Comparison of ENCODE assay signal across 9 cellular contexts in the genomic region with DNA sequence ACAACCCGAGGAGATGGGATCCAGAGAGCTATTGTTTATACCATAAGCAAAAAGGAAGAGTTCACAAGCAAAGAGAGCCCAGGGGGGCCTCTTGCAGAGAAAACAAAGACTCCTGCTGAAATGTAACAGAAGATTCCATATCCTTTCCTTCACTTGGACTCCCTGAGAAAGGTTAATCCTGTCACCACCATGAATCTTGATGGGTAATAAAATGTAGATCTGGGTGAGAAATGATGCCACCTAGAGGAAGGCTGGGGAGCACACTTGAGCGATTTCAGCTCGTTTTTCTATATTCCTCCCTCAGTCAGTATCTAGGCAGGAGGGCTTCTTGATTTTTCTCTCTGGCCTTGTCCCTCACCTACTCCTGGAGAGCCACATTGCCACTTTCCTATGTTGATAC. TPM values are rescaled to one million over a fixed set of nuclear protein-coding genes. Genes with fewer than 3 reads are reported as not detected.
DNase-seq lines count a peak whose midpoint lies in the region; ATAC-seq, FAIRE-seq and TF ChIP-seq lines count a peak whose summit lies in the region.
"Had no signal": no experiment of that assay in that cellular context is flagged by ENCODE, and none has a peak within 500 bp of the region (broad histone marks: within the 10 kb centered on the region; RNA-seq: fewer than 3 reads in every experiment).

No MANE protein-coding gene starts in this region.

- TF ChIP-seq EP300 in transverse colon (IDR thresholded peaks at IDR 0.05; ENCODE audit: low read depth), result no peak

- no peaks in the 10 kb centered on the region for H3K27me3 Mint-ChIP-seq in activated T-cell treated with anti-CD3 and anti-CD28 coated beads, Interleukin-2, amount 50 U/mL, for 4 hours (ENCODE audit: low read depth)

- no peaks in the 10 kb centered on the region for H3K79me2 ChIP-seq in endothelial cell of umbilical vein (ENCODE audit: control insufficient read depth, insufficient read depth, low read length)

- 22 to 25% methylated on average over 3 of the region's 3 CpGs for WGBS in heart right ventricle, 2 donors
- 18% methylated on average over 3 of the region's 3 CpGs; no CpG with 5 or more reads in 1 of the 2 donors for WGBS in transverse colon (ENCODE audit: low coverage in 1 of 2), 2 donors
- WGBS in aorta, 2 donors, result 21 to 23% methylated on average over 3 of the region's 3 CpGs

- H3K36me3 Mint-ChIP-seq in activated T-cell treated with anti-CD3 and anti-CD28 coated beads, Interleukin-2, amount 50 U/mL, for 4 hours (ENCODE audit: insufficient read depth), result peaks cover 6% of the 10 kb centered on the region

- H3K4me2 ChIP-seq in endothelial cell of umbilical vein (ENCODE audit: insufficient read depth, low read length), result no peak overlapping the region

- H3K36me3 ChIP-seq in heart right ventricle (peaks cover 0 to 9% (median 0%) of the 10 kb centered on the region in 9 donors), endothelial cell of umbilical vein (ENCODE audit: control insufficient read depth in 2 of 2, extremely low read depth in 1 of 2, insufficient read depth in 2 of 2, low read length in 2 of 2) (no peaks in the 10 kb centered on the region), transverse colon (no peaks in the 10 kb centered on the region), aorta (ENCODE audit: control insufficient read depth in 1 of 2, insufficient read depth in 2 of 2, low read length in 1 of 2) (no peaks in the 10 kb centered on the region)

- H3K9me3 ChIP-seq in heart right ventricle (no peaks in the 10 kb centered on the region), endothelial cell of umbilical vein (replicated peaks; ENCODE audit: control insufficient read depth, insufficient read depth, low read length) (no peaks in the 10 kb centered on the region), transverse colon (no peaks in the 10 kb centered on the region), aorta (ENCODE audit: control insufficient read depth, low read length) (no peaks in the 10 kb centered on the region)

- intact Hi-C loops in heart right ventricle (cut with DNase I), result loop anchor here in 2 of 10 donors (2.0 to 10.0 kb wide), 2 partner anchors 148 to 150 kb away; partner anchors contain the start of gene GUCY2F (in 1 of the 2)
- intact Hi-C loops in cardiac septum (cut with DNase I), result loop anchor here (10.0 kb wide), 1 partner anchor 100 kb away; the partner anchor contains the start of gene NXT2
- intact Hi-C loops in endothelial cell of umbilical vein (cut with micrococcal nuclease), result no loop called here
- intact Hi-C loops in transverse colon (cut with DNase I; ENCODE audit: low total_unique reads), result no loop called here
- intact Hi-C loops in aorta (cut with DNase I), result no loop called here

- no peak overlapping the region for H3K4me3 Mint-ChIP-seq in activated T-cell treated with anti-CD3 and anti-CD28 coated beads, Interleukin-2, amount 50 U/mL, for 4 hours

- no peaks in the 10 kb centered on the region for H3K9me1 ChIP-seq in endothelial cell of umbilical vein (replicated peaks; ENCODE audit: control insufficient read depth, extremely low read depth, insufficient read depth, low read length)

- no peak overlapping the region for H3K9ac ChIP-seq in endothelial cell of umbilical vein (replicated peaks; ENCODE audit: extremely low read depth, insufficient read depth, low read length)

- CTCF ChIA-PET in endothelial cell of umbilical vein (lab: Charles Lee), result interaction anchor here (0.7 to 3.6 kb wide), 16 partner anchors 8 to 256 kb away, joined by 3 to 32 read pairs (median 5); partner anchors contain the start of gene NXT2

- H3K4me3 ChIP-seq in heart right ventricle (no peak overlapping the region), endothelial cell of umbilical vein (replicated peaks in 1 of 3; ENCODE audit: insufficient read depth in 1 of 3, low read depth in 1 of 3, low read length in 3 of 3) (no peak overlapping the region), transverse colon (no peak overlapping the region), aorta (ENCODE audit: low read length in 2 of 2) (no peak overlapping the region)

- no peaks in the 10 kb centered on the region for H3K4me1 Mint-ChIP-seq in activated T-cell treated with anti-CD3 and anti-CD28 coated beads, Interleukin-2, amount 50 U/mL, for 4 hours (ENCODE audit: low read depth)

- H3K27ac ChIP-seq in heart right ventricle, result no peak overlapping the region
- H3K27ac ChIP-seq in endothelial cell of umbilical vein (ENCODE audit: insufficient read depth, low read depth, low read length), result no peak overlapping the region
- H3K27ac ChIP-seq in transverse colon, result no peak overlapping the region
- no peak overlapping the region for H3K27ac ChIP-seq in aorta (ENCODE audit: low read depth in 1 of 2, low read length in 2 of 2)

- no peaks in the 10 kb centered on the region for H3K9me3 Mint-ChIP-seq in activated T-cell treated with anti-CD3 and anti-CD28 coated beads, Interleukin-2, amount 50 U/mL, for 4 hours
- H3K9me3 Mint-ChIP-seq: activated naive CD4-positive, alpha-beta T cell treated with anti-CD3 and anti-CD28 coated beads, Interleukin-2, amount 50 U/mL, for 72 hours had no signal

- POLR2A ChIA-PET in endothelial cell of umbilical vein (lab: Charles Lee), result no interaction called here

- no peak overlapping the region for H2AFZ ChIP-seq in endothelial cell of umbilical vein (ENCODE audit: low read depth, low read length)

- no peak for DNase-seq in heart right ventricle
- DNase-seq in cardiac septum (ENCODE audit: low spot score), result no peak
- DNase-seq in NCI-H1694 treated with DMSO at 0.1 percent for 48 hours (lab: John Stamatoyannopoulos, UW), result peak; percentile 31
- peak; percentile 31 for DNase-seq in endothelial cell of umbilical vein (ENCODE audit: low read depth, low spot score)
- no peak for DNase-seq in transverse colon
- no peak for DNase-seq in activated T-cell treated with anti-CD3 and anti-CD28 coated beads, Interleukin-2, amount 50 U/mL, for 4 hours
- DNase-seq in aorta, result no peak

- in situ Hi-C loops in transverse colon (cut with MboI; ENCODE audit: low pct_ligation_motif_present in 1 of 4, low pct_unique_long_range_greater_than_20kb in 1 of 4, low sequenced_read_pairs in 3 of 4), result loop anchor here in 3 of 4 donors (10.0 kb wide), 1 partner anchor 150 kb away; the partner anchor contains the start of gene GUCY2F (in 3 of the 3)

- no peaks in the 10 kb centered on the region for H4K20me1 ChIP-seq in endothelial cell of umbilical vein (replicated peaks; ENCODE audit: control insufficient read depth, extremely low read depth, insufficient read depth, low read length)

- H3K4me1 ChIP-seq in heart right ventricle, result no peaks in the 10 kb centered on the region
- H3K4me1 ChIP-seq in endothelial cell of umbilical vein (ENCODE audit: control insufficient read depth, extremely low read depth, insufficient read depth, low read length), result no peaks in the 10 kb centered on the region
- H3K4me1 ChIP-seq in transverse colon, result no peaks in the 10 kb centered on the region
- H3K4me1 ChIP-seq in aorta (ENCODE audit: control insufficient read depth in 1 of 2, insufficient read depth in 2 of 2, low read length in 2 of 2), result no peaks in the 10 kb centered on the region

- H3K27me3 ChIP-seq in heart right ventricle (peaks cover 0 to 11% (median 0%) of the 10 kb centered on the region in 7 donors), endothelial cell of umbilical vein (ENCODE audit: control insufficient read depth in 2 of 2, insufficient read depth in 2 of 2, low read length in 2 of 2) (no peaks in the 10 kb centered on the region), transverse colon (no peaks in the 10 kb centered on the region), aorta (ENCODE audit: control insufficient read depth in 1 of 2, insufficient read depth in 2 of 2, low read length in 1 of 2) (no peaks in the 10 kb centered on the region)

- TF ChIP-seq CTCF in heart right ventricle (IDR thresholded peaks at IDR 0.05) (peak in 6 of 9 donors; percentile 27 to 53 (median 44)), endothelial cell of umbilical vein (IDR thresholded peaks at IDR 0.05; ENCODE audit: extremely low read depth in 1 of 2, insufficient read depth in 1 of 2, low read depth in 1 of 2, low read length in 2 of 2) (peak; percentile 32 to 48), transverse colon (IDR thresholded peaks at IDR 0.05) (peak; percentile 25 to 31 (median 30))

- peak in 1 of 8 donors; percentile 29 for ATAC-seq in heart right ventricle
- no peak for ATAC-seq in activated T-cell treated with anti-CD3 and anti-CD28 coated beads, Interleukin-2, amount 50 U/mL, for 4 hours
- ATAC-seq in aorta (ENCODE audit: low FRiP score), result no peak
- no peak for ATAC-seq in GM21447 (IDR thresholded peaks at IDR 0.05; ENCODE audit: unreplicated experiment)

- no peak for FAIRE-seq in endothelial cell of umbilical vein (lab: Jason Lieb, UNC)

- dilution Hi-C loops in endothelial cell of umbilical vein (cut with MboI; ENCODE audit: extremely low pct_ligation_motif_present, low sequenced_read_pairs), result no loop called here

- no TSS peak for BruUV-seq in endothelial cell of umbilical vein (replicated peaks; lab: Mats Ljungman, UMichigan)

- TF ChIP-seq POLR2A in endothelial cell of umbilical vein (IDR thresholded peaks at IDR 0.05; ENCODE audit: low read depth, low read length) (no peak), transverse colon (IDR thresholded peaks at IDR 0.05) (no peak)

TF ChIP-seq in endothelial cell of umbilical vein, 7 proteins besides CTCF, POLR2A, EP300 and RAD21 (continues in another document):
- no peak for TF ChIP-seq JUN (IDR thresholded peaks at IDR 0.05; ENCODE audit: borderline replicate concordance, insufficient read depth, insufficient read length, low read depth)
- no peak for TF ChIP-seq POLR2AphosphoS5 (IDR thresholded peaks at IDR 0.05; ENCODE audit: insufficient read depth, low read depth, low read length)
- no peak for TF ChIP-seq MAX (IDR thresholded peaks at IDR 0.05; ENCODE audit: insufficient read depth, insufficient read length)

RNA-seq across cellular contexts. Expression of gene KCNE5, which starts 10.2 kb away (rescaled TPM):
- total RNA-seq in heart right ventricle (under 1 TPM in 8 of 10 donors, not detected in 2; 0.20 to 0.67 (median 0.26) TPM), cardiac septum (0.38 TPM), endothelial cell of umbilical vein (0.31 and 0.44 TPM in 2 replicates), transverse colon (not detected), aorta (under 1 TPM; 0.24 to 0.39 TPM)
- polyA plus RNA-seq in heart right ventricle (under 1 TPM; 0.22 to 0.36 TPM), endothelial cell of umbilical vein (0.15 and 0.27 TPM in 2 replicates), aorta (not detected)
- 0.08 and 0.19 TPM in 2 replicates for polyA plus RNA-seq in endothelial cell of umbilical vein (2011; cell fraction: cytosol; rRNA removed)
- polyA plus RNA-seq in endothelial cell of umbilical vein (2011; cell fraction: nucleus; rRNA removed), result 0.80 and 0.86 TPM in 2 replicates
- polyA plus RNA-seq in endothelial cell of umbilical vein (2012), result 0.41 TPM in 1 of 2 replicates, not detected in the other
- polyA minus RNA-seq in endothelial cell of umbilical vein, result 0.80 and 0.87 TPM in 2 replicates
- polyA minus RNA-seq in endothelial cell of umbilical vein (2011; cell fraction: cytosol; rRNA and poly(A)+ RNA removed), result not detected
- 1.3 and 1.7 TPM in 2 replicates for polyA minus RNA-seq in endothelial cell of umbilical vein (2011; cell fraction: nucleus; rRNA and poly(A)+ RNA removed)
- total RNA-seq in activated T-cell treated with anti-CD3 and anti-CD28 coated beads, Interleukin-2, amount 50 U/mL, for 4 hours, result under 1 TPM; 0.46 to 0.69 (median 0.57) TPM

Comparison
In these comparisons a context has a peak if more than half of its experiments do, and no peak if none do; other contexts are left out.
1. DNase-seq: peak in NCI-H1694 treated with DMSO at 0.1 percent for 48 hours (single experiment) and endothelial cell of umbilical vein (single experiment); none in heart right ventricle (0 of 2), cardiac septum (single experiment), transverse colon (single experiment), activated T-cell treated with anti-CD3 and anti-CD28 coated beads, Interleukin-2, amount 50 U/mL, for 4 hours (single experiment) and aorta (0 of 2).
2. Peak in every context shown above with its lines, with median percentiles within 50 percentile points of each other: CTCF ChIP-seq.